ENCODE assay signal across 1 cellular context in the genomic region with DNA sequence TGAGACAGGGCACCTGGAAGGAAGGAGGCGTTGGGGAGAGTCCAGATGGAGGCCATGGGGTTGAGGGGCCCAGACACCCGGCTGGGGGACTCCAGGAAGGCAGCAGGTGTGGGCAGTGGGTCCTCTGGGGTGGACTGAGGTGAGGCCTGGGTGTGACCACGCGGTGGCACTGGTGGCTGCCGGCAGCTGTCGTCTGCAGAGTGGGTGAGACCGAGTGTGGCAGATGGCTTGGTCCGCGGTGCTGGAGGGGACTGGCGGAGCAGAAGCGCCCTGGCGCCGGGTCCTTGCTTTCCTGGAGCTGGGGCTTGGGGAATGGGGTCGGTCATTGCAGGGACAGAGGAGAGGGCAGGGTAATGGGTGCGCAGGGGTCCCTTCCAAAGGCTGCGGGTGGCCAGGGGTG.
TF ChIP-seq lines count a peak whose summit lies in the region.

No MANE protein-coding gene starts in this region.

TF ChIP-seq in GM23338, 12 proteins besides CTCF, POLR2A, EP300 and RAD21 (continued from another document):
- no peak for TF ChIP-seq JUNB (IDR thresholded peaks at IDR 0.05; ENCODE audit: unreplicated experiment)
- TF ChIP-seq STAT1 (IDR thresholded peaks at IDR 0.05; ENCODE audit: unreplicated experiment): no peak
